In the genomic region with DNA sequence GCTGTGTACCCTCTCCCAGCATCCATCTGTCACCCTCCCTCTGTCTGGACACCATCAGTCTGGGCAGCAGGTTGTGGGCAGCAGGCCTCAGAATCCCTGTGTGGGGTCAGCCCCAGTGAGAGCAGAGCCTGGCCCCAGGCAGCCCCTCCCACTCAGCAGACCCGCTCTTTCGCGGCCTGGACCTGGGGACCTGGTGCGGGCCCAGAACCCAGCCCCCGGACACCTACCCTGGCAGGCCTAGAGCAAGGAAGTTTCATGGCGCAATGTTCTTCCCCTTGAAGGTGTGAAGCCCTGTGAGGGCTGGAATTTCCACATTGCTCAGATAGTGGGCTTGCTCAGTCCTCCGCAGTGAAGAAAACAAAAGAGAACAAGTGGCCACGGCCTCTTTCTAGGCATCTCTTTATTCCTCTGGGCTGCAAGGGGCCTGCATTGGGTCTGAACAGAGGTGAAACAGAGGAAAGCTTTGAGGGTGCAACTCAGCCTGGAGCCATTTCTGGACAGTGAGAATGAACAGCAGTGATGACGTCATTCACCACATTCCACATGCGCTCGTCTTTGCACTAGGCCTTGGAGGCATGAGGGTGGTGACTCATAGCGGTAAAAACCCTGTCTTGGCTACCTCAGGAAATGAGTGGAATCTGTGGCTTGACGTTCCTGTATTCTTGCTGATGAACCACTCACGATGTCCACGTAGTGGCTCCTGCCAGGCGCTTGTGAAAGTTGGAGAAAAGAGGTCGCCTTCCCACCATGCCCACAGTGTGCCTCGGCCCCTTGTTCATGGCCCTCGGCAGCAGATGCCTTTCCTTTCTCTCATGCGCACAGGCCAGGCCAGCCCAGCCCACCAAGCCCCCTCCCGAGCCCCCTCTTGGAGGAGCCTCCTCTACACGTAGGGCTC, we compare ENCODE assay signal across 8 cellular contexts.
DNase-seq lines count a peak whose midpoint lies in the region; ATAC-seq, FAIRE-seq and TF ChIP-seq lines count a peak whose summit lies in the region.

No MANE protein-coding gene starts in this region.

- TF ChIP-seq EP300 in A549 (IDR thresholded peaks at IDR 0.05) (peak in 1 of 2 experiments; percentile 27; a peak in 1 of 5 replicates), K562 (IDR thresholded peaks at IDR 0.05; ENCODE audit: low read length) (0 out of 2 replicates have a peak, but pooled peaks have one; percentile 7)

- H3K79me2 ChIP-seq in K562 (ENCODE audit: control insufficient read depth, insufficient read depth, low read length) = no peaks in the 10 kb centered on the region

- WGBS in A549 (ENCODE audit: missing lambda C conversion rate) = 26% methylated on average over 8 of the region's 22 CpGs
- WGBS in K562 (ENCODE audit: insufficient coverage, low coverage, missing lambda C conversion rate) = 36% methylated on average over 16 of the region's 22 CpGs

- no peak for FAIRE-seq in A549 (lab: Jason Lieb, UNC)
- FAIRE-seq in K562 (lab: Jason Lieb, UNC) = peak; percentile 94

- TF ChIP-seq RAD21 in A549 (conservative IDR thresholded peaks at IDR 0.05 in 1 of 2, IDR thresholded peaks at IDR 0.05 in 1 of 2) = no peak
- peak in 1 of 2 experiments; percentile 22; a peak in 1 of 4 replicates for TF ChIP-seq RAD21 in K562 (CRISPR knock-in tag; conservative IDR thresholded peaks at IDR 0.05 in 1 of 2, IDR thresholded peaks at IDR 0.05 in 1 of 2)

- no TSS peak for BruUV-seq in K562 (replicated peaks; lab: Mats Ljungman, UMichigan)

- POLR2A ChIA-PET in A549 (lab: Yijun Ruan, JAX) (no interaction called here), K562 (lab: Yijun Ruan, JAX) (interaction anchor here (0.6 kb wide), 2 partner anchors 177 to 291 kb away, joined by 3 read pairs; no protein-coding TSS in a partner anchor)

- peak; percentile 89 to 92 for DNase-seq in A549 (ENCODE audit: low read depth in 1 of 2, low spot score in 1 of 2)
- DNase-seq in T1000 (lab: John Stamatoyannopoulos, UW) = peak; percentile 77
- DNase-seq in K562 (ENCODE audit: extremely low read depth in 1 of 4, low spot score in 3 of 4) = peak; percentile 62 to 81 (median 69)
- peak; percentile 50 for DNase-seq in left kidney (ENCODE audit: low read depth, low spot score)
- peak; percentile 31 to 64 for DNase-seq in stimulated activated CD8-positive, alpha-beta memory T cell treated with anti-CD3 and anti-CD28 coated beads, Interleukin-15, amount 100 ng/mL, for 4 hours (ENCODE audit: low read depth in 2 of 2)
- DNase-seq in NCI-H1694 treated with DMSO at 0.1 percent for 48 hours (lab: John Stamatoyannopoulos, UW) = no peak

- in situ Hi-C loops in K562 (cut with MboI) = no loop called here

- H2AFZ ChIP-seq in K562 (ENCODE audit: low read depth, low read length) = peak overlapping the region; percentile 82

- intact Hi-C loops in K562 (cut with micrococcal nuclease) = loop anchor here (1.0 to 5.0 kb wide), 2 partner anchors 149 to 251 kb away; no protein-coding TSS in a partner anchor

- peaks cover 2 to 7% of the 10 kb centered on the region in 2 experiments; a peak in 4 of 5 replicates for H3K27me3 ChIP-seq in K562 (ENCODE audit: control insufficient read depth in 2 of 2, insufficient read depth in 2 of 2, low read length in 2 of 2)

- TF ChIP-seq CTCF in A549 (IDR thresholded peaks at IDR 0.05) (no peak), K562 (IDR thresholded peaks at IDR 0.05 in 2 of 3, conservative IDR thresholded peaks at IDR 0.05 in 1 of 3; ENCODE audit: insufficient read depth in 2 of 3, low read depth in 1 of 3, low read length in 3 of 3) (no peak; a peak in 1 of 6 replicates)

- H3K9me3 ChIP-seq in A549 (no peaks in the 10 kb centered on the region), K562 (replicated peaks; ENCODE audit: control insufficient read depth, insufficient read depth, low read depth, low read length) (no peaks in the 10 kb centered on the region; the same call in 1 of the 2 replicates)

- peaks cover 32% of the 10 kb centered on the region for H3K4me1 ChIP-seq in A549
- peaks cover 6 to 9% of the 10 kb centered on the region in 2 experiments; a peak in 4 of 5 replicates for H3K4me1 ChIP-seq in K562 (replicated peaks in 1 of 2; ENCODE audit: control insufficient read depth in 2 of 2, insufficient read depth in 2 of 2, low read length in 2 of 2)

- H3K9ac ChIP-seq in K562 (ENCODE audit: insufficient read depth in 1 of 2, low read depth in 2 of 2, low read length in 2 of 2) = no peak overlapping the region

- no peak for TF ChIP-seq POLR2A in A549 (IDR thresholded peaks at IDR 0.05; ENCODE audit: low read length)
- no peak for TF ChIP-seq POLR2A in K562 (conservative IDR thresholded peaks at IDR 0.05)

- no peaks in the 10 kb centered on the region for H4K20me1 ChIP-seq in K562 (replicated peaks; ENCODE audit: control insufficient read depth, insufficient read depth, low read length)

- no peaks in the 10 kb centered on the region for H3K36me3 ChIP-seq in K562 (ENCODE audit: control insufficient read depth, insufficient read depth, low read length)

- H3K9me1 ChIP-seq in K562 (ENCODE audit: control insufficient read depth, insufficient read depth, low read length) = no peaks in the 10 kb centered on the region

- H3K4me3 ChIP-seq in A549 (no peak overlapping the region), K562 (no peak overlapping the region)

- CTCF ChIA-PET in A549 (lab: Yijun Ruan, JAX) (interaction anchor here (0.7 to 6.8 kb wide), 33 partner anchors 12 to 293 kb away, joined by 3 to 120 read pairs (median 5); a partner anchor contains a TSS), K562 (lab: Yijun Ruan, JAX; ENCODE audit: low intra/inter-chr PET ratio) (interaction anchor here (0.9 to 5.9 kb wide), 9 partner anchors 26 to 338 kb away, joined by 3 to 168 read pairs (median 15); no protein-coding TSS in a partner anchor)

- ATAC-seq in A549 (peak; percentile 88), HG03565 (IDR thresholded peaks at IDR 0.05; ENCODE audit: unreplicated experiment) (peak; percentile 35), K562 (peak; percentile 78), GM18868 (IDR thresholded peaks at IDR 0.05; ENCODE audit: unreplicated experiment) (no peak)

- H3K27ac ChIP-seq in A549 (peak overlapping the region; percentile 84 to 96), K562 (ENCODE audit: extremely low read depth, low read depth, low read length) (no peak overlapping the region)

- H3K4me2 ChIP-seq in A549 (peak overlapping the region; percentile 88), K562 (ENCODE audit: insufficient read depth, low read length) (peak overlapping the region; percentile 8; the same call in 1 of the 2 replicates)

TF ChIP-seq in A549, 52 proteins besides CTCF, POLR2A, EP300 and RAD21 (continues in another document):
- TF ChIP-seq EHF (CRISPR knock-in tag; IDR thresholded peaks at IDR 0.05) (0 out of 2 replicates have a peak, but pooled peaks have one; percentile 21), HOXA7 (CRISPR knock-in tag; IDR thresholded peaks at IDR 0.05) (no peak), CEBPB (IDR thresholded peaks at IDR 0.05) (0 out of 4 replicates have a peak, but pooled peaks of 1 of the 2 experiments have one; percentile 6), CHD2 (IDR thresholded peaks at IDR 0.05; ENCODE audit: low read length, partially characterized antibody) (no peak), FOSB (CRISPR knock-in tag; IDR thresholded peaks at IDR 0.05) (no peak)

TF ChIP-seq in K562, 482 proteins besides CTCF, POLR2A, EP300 and RAD21 (continues in another document):
- TF ChIP-seq, protein P1, sequence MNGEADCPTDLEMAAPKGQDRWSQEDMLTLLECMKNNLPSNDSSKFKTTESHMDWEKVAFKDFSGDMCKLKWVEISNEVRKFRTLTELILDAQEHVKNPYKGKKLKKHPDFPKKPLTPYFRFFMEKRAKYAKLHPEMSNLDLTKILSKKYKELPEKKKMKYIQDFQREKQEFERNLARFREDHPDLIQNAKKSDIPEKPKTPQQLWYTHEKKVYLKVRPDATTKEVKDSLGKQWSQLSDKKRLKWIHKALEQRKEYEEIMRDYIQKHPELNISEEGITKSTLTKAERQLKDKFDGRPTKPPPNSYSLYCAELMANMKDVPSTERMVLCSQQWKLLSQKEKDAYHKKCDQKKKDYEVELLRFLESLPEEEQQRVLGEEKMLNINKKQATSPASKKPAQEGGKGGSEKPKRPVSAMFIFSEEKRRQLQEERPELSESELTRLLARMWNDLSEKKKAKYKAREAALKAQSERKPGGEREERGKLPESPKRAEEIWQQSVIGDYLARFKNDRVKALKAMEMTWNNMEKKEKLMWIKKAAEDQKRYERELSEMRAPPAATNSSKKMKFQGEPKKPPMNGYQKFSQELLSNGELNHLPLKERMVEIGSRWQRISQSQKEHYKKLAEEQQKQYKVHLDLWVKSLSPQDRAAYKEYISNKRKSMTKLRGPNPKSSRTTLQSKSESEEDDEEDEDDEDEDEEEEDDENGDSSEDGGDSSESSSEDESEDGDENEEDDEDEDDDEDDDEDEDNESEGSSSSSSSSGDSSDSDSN (IDR thresholded peaks at IDR 0.05; ENCODE audit: borderline replicate concordance in 1 of 2, low read depth in 2 of 2, low read length in 2 of 2) = 0 out of 4 replicates have a peak, but pooled peaks of 1 of the 2 experiments have one; percentile 33
- peak; percentile 86 to 94 for TF ChIP-seq TEAD1 (CRISPR knock-in tag; IDR thresholded peaks at IDR 0.05)
- TF ChIP-seq JUND (IDR thresholded peaks at IDR 0.05; ENCODE audit: borderline replicate concordance, low read depth, low read length) = peak; percentile 99
- peak; percentile 100 for TF ChIP-seq JUND (tag; IDR thresholded peaks at IDR 0.05; ENCODE audit: borderline replicate concordance, low read depth, low read length)
- TF ChIP-seq, protein P2, sequence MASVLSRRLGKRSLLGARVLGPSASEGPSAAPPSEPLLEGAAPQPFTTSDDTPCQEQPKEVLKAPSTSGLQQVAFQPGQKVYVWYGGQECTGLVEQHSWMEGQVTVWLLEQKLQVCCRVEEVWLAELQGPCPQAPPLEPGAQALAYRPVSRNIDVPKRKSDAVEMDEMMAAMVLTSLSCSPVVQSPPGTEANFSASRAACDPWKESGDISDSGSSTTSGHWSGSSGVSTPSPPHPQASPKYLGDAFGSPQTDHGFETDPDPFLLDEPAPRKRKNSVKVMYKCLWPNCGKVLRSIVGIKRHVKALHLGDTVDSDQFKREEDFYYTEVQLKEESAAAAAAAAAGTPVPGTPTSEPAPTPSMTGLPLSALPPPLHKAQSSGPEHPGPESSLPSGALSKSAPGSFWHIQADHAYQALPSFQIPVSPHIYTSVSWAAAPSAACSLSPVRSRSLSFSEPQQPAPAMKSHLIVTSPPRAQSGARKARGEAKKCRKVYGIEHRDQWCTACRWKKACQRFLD (CRISPR knock-in tag; IDR thresholded peaks at IDR 0.05) = 0 out of 2 replicates have a peak, but pooled peaks have one; percentile 60
- TF ChIP-seq, protein P3, sequence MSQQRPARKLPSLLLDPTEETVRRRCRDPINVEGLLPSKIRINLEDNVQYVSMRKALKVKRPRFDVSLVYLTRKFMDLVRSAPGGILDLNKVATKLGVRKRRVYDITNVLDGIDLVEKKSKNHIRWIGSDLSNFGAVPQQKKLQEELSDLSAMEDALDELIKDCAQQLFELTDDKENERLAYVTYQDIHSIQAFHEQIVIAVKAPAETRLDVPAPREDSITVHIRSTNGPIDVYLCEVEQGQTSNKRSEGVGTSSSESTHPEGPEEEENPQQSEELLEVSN (IDR thresholded peaks at IDR 0.05; ENCODE audit: borderline replicate concordance in 1 of 2, extremely low read depth in 1 of 2, insufficient read depth in 1 of 2, insufficient read length in 1 of 2, low read depth in 1 of 2, low read length in 1 of 2, poor library complexity in 1 of 2, severe bottlenecking in 1 of 2) = peak; percentile 34 to 73
